Comparison of ENCODE assay signal across 12 cellular contexts in the genomic region with DNA sequence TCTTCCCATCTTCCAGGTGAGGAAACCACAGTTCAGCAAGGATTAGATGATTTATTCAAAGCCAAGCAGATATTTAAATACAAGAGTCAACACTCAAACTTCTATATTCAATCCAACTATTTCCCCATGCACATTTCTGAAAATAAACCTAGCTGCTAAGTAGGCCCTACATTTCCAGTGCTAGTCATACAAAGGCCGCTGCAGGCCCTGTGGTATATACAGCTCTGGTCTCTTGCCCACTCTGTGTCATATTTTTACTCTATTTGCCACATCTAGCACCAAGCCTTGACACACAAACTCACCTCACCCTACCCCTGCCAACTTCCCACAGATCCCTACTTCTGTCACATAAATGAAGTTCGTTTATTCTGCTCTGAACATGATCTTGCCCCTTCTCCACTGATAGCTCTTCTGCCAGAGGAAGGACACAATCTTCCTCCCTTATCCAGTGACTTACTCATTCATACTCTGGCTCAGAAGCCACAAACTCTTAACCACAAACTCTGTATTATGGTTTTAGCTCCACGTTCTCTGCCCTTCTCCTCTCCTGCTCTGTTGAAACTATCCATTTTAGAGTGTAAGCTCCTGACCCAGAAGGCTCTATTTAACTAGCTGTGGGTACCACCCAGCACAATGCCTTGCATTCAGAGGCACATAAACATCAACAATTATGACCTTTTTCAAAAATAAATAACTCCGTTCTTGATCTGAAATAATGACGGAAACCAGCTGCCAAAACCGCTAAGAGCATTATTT.
A peak's percentile ranks its signal among the peaks of the same experiment; 100 is the strongest.
DNase-seq lines count a peak whose midpoint lies in the region; ATAC-seq and TF ChIP-seq lines count a peak whose summit lies in the region.
"Had no signal": no experiment of that assay in that cellular context is flagged by ENCODE, and none has a peak within 500 bp of the region (broad histone marks: within the 10 kb centered on the region; RNA-seq: fewer than 3 reads in every experiment).

No MANE protein-coding gene starts in this region.

- DNase-seq in GM04503 (ENCODE audit: low read depth) (peak; percentile 21), MV-4-11 (lab: John Stamatoyannopoulos, UW) (peak; percentile 84), astrocyte of the spinal cord (ENCODE audit: low read depth, low spot score) (peak; percentile 45), renal cortical epithelial cell (ENCODE audit: low read depth) (peak; percentile 44), NCI-H1694 treated with DMSO at 0.1 percent for 48 hours (lab: John Stamatoyannopoulos, UW) (no peak), SHP77 (lab: John Stamatoyannopoulos, UW) (no peak)
- DNase-seq: activated CD4-positive, alpha-beta T cell treated with anti-CD3 and anti-CD28 coated beads, Interleukin-2, amount 50 U/mL, for 4 hours; GOT3; naive thymus-derived CD8-positive, alpha-beta T cell; testis had no signal

- no peak for TF ChIP-seq CTCF in astrocyte of the spinal cord (IDR thresholded peaks at IDR 0.05; ENCODE audit: low read depth, low read length)

- no peak for ATAC-seq in HG03378 (IDR thresholded peaks at IDR 0.05; ENCODE audit: unreplicated experiment)
- ATAC-seq: naive thymus-derived CD8-positive, alpha-beta T cell had no signal

- no peak overlapping the region for H3K4me3 ChIP-seq in astrocyte of the spinal cord (ENCODE audit: low read depth, low read length)
- H3K4me3 ChIP-seq: esophagus muscularis mucosa, testis had no signal

- in situ Hi-C loops in astrocyte of the spinal cord (cut with HindIII; ENCODE audit: low sequenced_read_pairs): no loop called here

Comparison
In these comparisons a context has a peak if more than half of its experiments do, and no peak if none do; other contexts are left out.
1. DNase-seq: peak in GM04503 (single experiment), MV-4-11 (single experiment), astrocyte of the spinal cord (single experiment) and renal cortical epithelial cell (single experiment); none in NCI-H1694 treated with DMSO at 0.1 percent for 48 hours (single experiment) and SHP77 (0 of 2).